Comparison of ENCODE assay signal across 1 cellular context in the genomic region with DNA sequence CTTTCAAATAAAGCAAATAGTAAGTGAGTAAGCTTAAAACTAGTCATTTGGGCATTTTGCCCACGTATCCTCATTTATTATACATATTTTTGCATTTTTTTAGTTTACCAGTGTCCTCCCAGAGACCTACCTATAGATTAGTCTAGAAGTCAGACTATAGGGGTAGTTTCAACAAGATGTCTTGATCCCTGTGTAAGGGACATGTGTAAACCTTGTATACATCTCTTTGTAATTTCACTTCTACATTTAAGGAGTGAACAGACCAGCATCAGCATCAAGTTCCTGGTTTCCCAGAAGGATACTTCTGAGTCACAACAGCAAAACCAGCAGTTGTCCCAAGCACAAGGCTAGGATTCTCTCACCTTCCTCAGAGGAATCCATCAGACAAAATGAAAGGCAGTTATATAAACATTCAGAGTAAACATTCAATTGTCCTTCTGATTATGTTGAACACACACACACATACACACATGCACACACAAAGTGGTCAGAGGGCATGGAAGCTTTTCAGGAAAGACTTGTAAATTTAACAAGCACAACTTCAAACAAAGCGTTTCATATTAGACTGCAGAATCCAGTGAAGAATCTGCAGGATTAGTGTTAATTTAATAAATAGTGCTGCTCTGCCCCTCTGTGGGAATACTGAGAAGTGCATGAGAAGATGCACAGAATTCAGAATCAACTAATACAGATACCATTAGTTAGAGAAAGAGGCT.
A peak's percentile ranks its signal among the peaks of the same experiment; 100 is the strongest.
TF ChIP-seq lines count a peak whose summit lies in the region.

No MANE protein-coding gene starts in this region.

TF ChIP-seq in K562, 482 proteins besides CTCF, POLR2A, EP300 and RAD21 (continued from another document):
- TF ChIP-seq, protein P1, sequence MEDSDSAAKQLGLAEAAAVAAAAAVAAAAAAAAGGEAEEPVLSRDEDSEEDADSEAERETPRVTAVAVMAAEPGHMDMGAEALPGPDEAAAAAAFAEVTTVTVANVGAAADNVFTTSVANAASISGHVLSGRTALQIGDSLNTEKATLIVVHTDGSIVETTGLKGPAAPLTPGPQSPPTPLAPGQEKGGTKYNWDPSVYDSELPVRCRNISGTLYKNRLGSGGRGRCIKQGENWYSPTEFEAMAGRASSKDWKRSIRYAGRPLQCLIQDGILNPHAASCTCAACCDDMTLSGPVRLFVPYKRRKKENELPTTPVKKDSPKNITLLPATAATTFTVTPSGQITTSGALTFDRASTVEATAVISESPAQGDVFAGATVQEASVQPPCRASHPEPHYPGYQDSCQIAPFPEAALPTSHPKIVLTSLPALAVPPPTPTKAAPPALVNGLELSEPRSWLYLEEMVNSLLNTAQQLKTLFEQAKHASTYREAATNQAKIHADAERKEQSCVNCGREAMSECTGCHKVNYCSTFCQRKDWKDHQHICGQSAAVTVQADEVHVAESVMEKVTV (CRISPR knock-in tag; IDR thresholded peaks at IDR 0.05), result peak; percentile 57
- TF ChIP-seq MAZ (CRISPR knock-in tag; conservative IDR thresholded peaks at IDR 0.05 in 1 of 2, IDR thresholded peaks at IDR 0.05 in 1 of 2), result 0 out of 4 replicates have a peak, but pooled peaks of 1 of the 2 experiments have one; percentile 25
- TF ChIP-seq ZBTB1 (CRISPR knock-in tag; IDR thresholded peaks at IDR 0.05; ENCODE audit: borderline replicate concordance, low read depth), result no peak
- no peak for TF ChIP-seq SMARCA5 (IDR thresholded peaks at IDR 0.05)
- TF ChIP-seq CREB1 (IDR thresholded peaks at IDR 0.05), result no peak
- no peak for TF ChIP-seq CREB1 (CRISPR knock-in tag; IDR thresholded peaks at IDR 0.05)
